ENCODE assay signal across 11 cellular contexts in genomic region chr11:44893250-44894216, GRCh38. TPM values are rescaled to one million over a fixed set of nuclear protein-coding genes. Genes with fewer than 3 reads are reported as not detected.
DNase-seq lines count a peak whose midpoint lies in the region; ATAC-seq and TF ChIP-seq lines count a peak whose summit lies in the region.
"Had no signal": no experiment of that assay in that cellular context is flagged by ENCODE, and none has a peak within 500 bp of the region (broad histone marks: within the 10 kb centered on the region; RNA-seq: fewer than 3 reads in every experiment).

No MANE protein-coding gene starts in this region.

- H3K9ac ChIP-seq in SK-N-SH, result no peak overlapping the region

- TF ChIP-seq CTCF in SK-N-SH (IDR thresholded peaks at IDR 0.05), result no peak
- TF ChIP-seq CTCF in cardiac muscle cell (IDR thresholded peaks at IDR 0.05; ENCODE audit: low read depth, low read length), result no peak
- TF ChIP-seq CTCF in ovary (IDR thresholded peaks at IDR 0.05), result no peak

- H3K9me2 ChIP-seq in SK-N-SH, result no peaks in the 10 kb centered on the region

- no peak for TF ChIP-seq POLR2A in ovary (IDR thresholded peaks at IDR 0.05)

- H3K36me3 Mint-ChIP-seq in activated CD8-positive, alpha-beta T cell treated with anti-CD3 and anti-CD28 coated beads, Interleukin-2, amount 10 ng/mL, durations not matched to agents 7 days and 5 days (ENCODE audit: low read depth), result no peaks in the 10 kb centered on the region

- intact Hi-C loops in ovary (cut with DNase I), result loop anchor here in 2 of 4 donors (5.0 kb wide), 1 partner anchor 166 kb away; the partner anchor contains the start of gene TSPAN18 (in 2 of the 2)

- no peak overlapping the region for H2AFZ ChIP-seq in SK-N-SH (ENCODE audit: low read depth)

- H3K27me3 ChIP-seq in SK-N-SH (ENCODE audit: insufficient read depth), result no peaks in the 10 kb centered on the region; the same call in 1 of the 2 replicates
- no peaks in the 10 kb centered on the region for H3K27me3 ChIP-seq in cardiac muscle cell
- no peaks in the 10 kb centered on the region for H3K27me3 ChIP-seq in ovary

- H3K27ac Mint-ChIP-seq in activated CD8-positive, alpha-beta T cell treated with anti-CD3 and anti-CD28 coated beads, Interleukin-2, amount 10 ng/mL, durations not matched to agents 7 days and 5 days, result no peak overlapping the region
- H3K27ac Mint-ChIP-seq: naive thymus-derived CD8-positive, alpha-beta T cell; T-helper 2 cell treated with Interferon-gamma antibody and Interleukin-4, amounts not matched to agents 5 μg/mL and 100 μg/mL, for 36 hours had no signal

- H4K20me1 ChIP-seq in SK-N-SH (ENCODE audit: insufficient read depth), result no peaks in the 10 kb centered on the region

- H3K9me3 Mint-ChIP-seq in activated CD8-positive, alpha-beta T cell treated with anti-CD3 and anti-CD28 coated beads, Interleukin-2, amount 10 ng/mL, durations not matched to agents 7 days and 5 days (ENCODE audit: insufficient read depth), result no peaks in the 10 kb centered on the region
- H3K9me3 Mint-ChIP-seq: activated T-cell treated with anti-CD3 and anti-CD28 coated beads, Interleukin-2, amount 50 U/mL, for 4 hours; T-helper 2 cell treated with Interferon-gamma antibody and Interleukin-4, amounts not matched to agents 5 μg/mL and 100 μg/mL, for 36 hours had no signal

- H3K27ac ChIP-seq in SK-N-SH (ENCODE audit: low read depth in 2 of 2, low read length in 1 of 2) (peak overlapping the region in 1 of 2 experiments; percentile 64; a peak in 2 of 4 replicates), cardiac muscle cell (peak overlapping the region; percentile 8), ovary (peak overlapping the region; percentile 54 to 58)

- no peaks in the 10 kb centered on the region for H3K79me2 ChIP-seq in SK-N-SH (ENCODE audit: insufficient read depth)

- H3K4me2 ChIP-seq in SK-N-SH, result no peak overlapping the region

- H3K36me3 ChIP-seq in SK-N-SH (replicated peaks in 1 of 2; ENCODE audit: control insufficient read depth in 1 of 2, insufficient read depth in 2 of 2, low read length in 1 of 2) (no peaks in the 10 kb centered on the region), cardiac muscle cell (no peaks in the 10 kb centered on the region), ovary (no peaks in the 10 kb centered on the region)

- CTCF ChIA-PET in SK-N-SH (lab: Yijun Ruan, JAX) (interaction anchor here (0.6 to 8.6 kb wide), 36 partner anchors 9 to 272 kb away, joined by 3 to 93 read pairs (median 6); partner anchors contain the start of gene TSPAN18), HEK293T (lab: Yijun Ruan, JAX) (interaction anchor here (0.7 to 2.1 kb wide), 4 partner anchors 8 to 312 kb away, joined by 3 to 8 read pairs (median 3); no protein-coding TSS in a partner anchor)
- CTCF ChIA-PET in activated CD8-positive, alpha-beta T cell treated with anti-CD3 and anti-CD28 coated beads, Interleukin-2, amount 10 ng/mL, durations not matched to agents 7 days and 5 days (lab: Charles Lee), result interaction anchor here (0.9 to 1.3 kb wide), 5 partner anchors 15 to 336 kb away, joined by 3 to 6 read pairs (median 4); no protein-coding TSS in a partner anchor

- no peak for ATAC-seq in activated CD8-positive, alpha-beta T cell treated with anti-CD3 and anti-CD28 coated beads, Interleukin-2, amount 10 ng/mL, durations not matched to agents 7 days and 5 days

- peak; percentile 86 for DNase-seq in DMS 273 (lab: John Stamatoyannopoulos, UW; ENCODE audit: unreplicated experiment)
- peak; percentile 84 for DNase-seq in SK-N-SH
- no peak for DNase-seq in cardiac muscle cell (ENCODE audit: low read depth in 1 of 2, low spot score in 1 of 2)
- DNase-seq in ovary, result peak; percentile 32 to 71 (median 47)
- DNase-seq in HEK293T (ENCODE audit: extremely low spot score), result no peak
- no peak for DNase-seq in activated CD8-positive, alpha-beta T cell treated with anti-CD3 and anti-CD28 coated beads, Interleukin-2, amount 10 ng/mL, durations not matched to agents 7 days and 5 days
- no peak for DNase-seq in NCI-H748 (lab: John Stamatoyannopoulos, UW; ENCODE audit: unreplicated experiment)
- no peak for DNase-seq in NCI-H128 (lab: John Stamatoyannopoulos, UW; ENCODE audit: unreplicated experiment)

- no peak overlapping the region for H3K4me3 Mint-ChIP-seq in activated CD8-positive, alpha-beta T cell treated with anti-CD3 and anti-CD28 coated beads, Interleukin-2, amount 10 ng/mL, durations not matched to agents 7 days and 5 days
- H3K4me3 Mint-ChIP-seq: activated T-cell treated with anti-CD3 and anti-CD28 coated beads, Interleukin-2, amount 50 U/mL, for 4 hours; naive thymus-derived CD8-positive, alpha-beta T cell; T-helper 2 cell treated with Interferon-gamma antibody and Interleukin-4, amounts not matched to agents 5 μg/mL and 100 μg/mL, for 36 hours had no signal

- H3K4me3 ChIP-seq in SK-N-SH (ENCODE audit: low read depth in 2 of 2, low read length in 1 of 2) (peak overlapping the region in 1 of 2 experiments; percentile 46; a peak in 1 of 4 replicates), cardiac muscle cell (no peak overlapping the region), ovary (no peak overlapping the region)

- no peak; the same call in 1 of the 2 replicates for TF ChIP-seq RAD21 in SK-N-SH (IDR thresholded peaks at IDR 0.05; ENCODE audit: low read length)

- no peaks in the 10 kb centered on the region for H3K9me3 ChIP-seq in SK-N-SH
- H3K9me3 ChIP-seq in cardiac muscle cell (ENCODE audit: low read depth), result no peaks in the 10 kb centered on the region
- no peaks in the 10 kb centered on the region for H3K9me3 ChIP-seq in ovary

- no peaks in the 10 kb centered on the region for H3K4me1 Mint-ChIP-seq in activated CD8-positive, alpha-beta T cell treated with anti-CD3 and anti-CD28 coated beads, Interleukin-2, amount 10 ng/mL, durations not matched to agents 7 days and 5 days (ENCODE audit: low read depth)
- H3K4me1 Mint-ChIP-seq: naive thymus-derived CD8-positive, alpha-beta T cell had no signal

- WGBS in SK-N-SH (ENCODE audit: low lambda C conversion rate), result 83% methylated on average over 15 of the region's 20 CpGs
- WGBS in ovary, 3 donors, result 41 to 55% (median 48%) methylated on average over 20 of the region's 20 CpGs

- peaks cover 3% of the 10 kb centered on the region for H3K27me3 Mint-ChIP-seq in activated CD8-positive, alpha-beta T cell treated with anti-CD3 and anti-CD28 coated beads, Interleukin-2, amount 10 ng/mL, durations not matched to agents 7 days and 5 days (ENCODE audit: low read depth)

- H3F3A ChIP-seq in SK-N-SH (replicated peaks; ENCODE audit: insufficient read depth), result no peaks in the 10 kb centered on the region

- POLR2A ChIA-PET in SK-N-SH (lab: Yijun Ruan, JAX) (interaction anchor here (0.8 to 1.0 kb wide), 4 partner anchors 127 to 200 kb away, joined by 3 to 5 read pairs (median 3); no protein-coding TSS in a partner anchor), HEK293T (lab: Yijun Ruan, JAX) (no interaction called here)
- POLR2A ChIA-PET in activated CD8-positive, alpha-beta T cell treated with anti-CD3 and anti-CD28 coated beads, Interleukin-2, amount 10 ng/mL, durations not matched to agents 7 days and 5 days (lab: Charles Lee), result no interaction called here

- H3K4me1 ChIP-seq in SK-N-SH (ENCODE audit: control insufficient read depth in 1 of 2, insufficient read depth in 2 of 2, low read depth in 1 of 2, low read length in 1 of 2) (peaks cover 0 to 35% of the 10 kb centered on the region in 2 experiments; a peak in 1 of 4 replicates), cardiac muscle cell (ENCODE audit: low read depth) (no peaks in the 10 kb centered on the region), ovary (ENCODE audit: insufficient read depth) (peaks cover 9% of the 10 kb centered on the region)

- TF ChIP-seq EP300 in SK-N-SH (IDR thresholded peaks at IDR 0.05; ENCODE audit: borderline replicate concordance in 1 of 2, low read depth in 1 of 2, low read length in 1 of 2), result peak in 1 of 2 experiments; percentile 50; a peak in 1 of 4 replicates
- no peak for TF ChIP-seq EP300 in ovary (IDR thresholded peaks at IDR 0.05)

TF ChIP-seq in SK-N-SH, 30 proteins besides CTCF, POLR2A, EP300 and RAD21 (continues in another document):
- TF ChIP-seq JUND (IDR thresholded peaks at IDR 0.05) (no peak), YY1 (IDR thresholded peaks at IDR 0.05; ENCODE audit: low read depth) (no peak), RCOR1 (IDR thresholded peaks at IDR 0.05; ENCODE audit: low read length) (peak; percentile 30; the same call in 1 of the 2 replicates), TEAD4 (IDR thresholded peaks at IDR 0.05; ENCODE audit: borderline replicate concordance, insufficient read depth) (no peak), POLR2AphosphoS5 (IDR thresholded peaks at IDR 0.05; ENCODE audit: low read depth, low read length) (no peak), CHD2 (IDR thresholded peaks at IDR 0.05; ENCODE audit: low read length, partially characterized antibody) (peak; percentile 50), GATA2 (CRISPR knock-in tag; IDR thresholded peaks at IDR 0.05) (peak; percentile 33; the same call in 1 of the 2 replicates), NRF1 (IDR thresholded peaks at IDR 0.05; ENCODE audit: low read depth, low read length) (no peak), MXI1 (IDR thresholded peaks at IDR 0.05; ENCODE audit: low read depth, low read length) (peak; percentile 81)

TF ChIP-seq in HEK293T, 16 proteins besides CTCF, POLR2A, EP300 and RAD21:
- no peak for TF ChIP-seq ELF4 (IDR thresholded peaks at IDR 0.05)
- TF ChIP-seq NFRKB (IDR thresholded peaks at IDR 0.05), result no peak
- TF ChIP-seq HDGF (IDR thresholded peaks at IDR 0.05; ENCODE audit: borderline replicate concordance), result no peak

RNA-seq across cellular contexts. Expression of gene TP53I11, which starts 57.1 kb away (rescaled TPM):
- polyA plus RNA-seq in SK-N-SH (2012; rRNA removed) (6.0 and 6.6 TPM in 2 replicates), cardiac muscle cell (112 and 132 TPM in 2 replicates), ovary (10 to 100 TPM; 20.3 to 26.6 TPM)
- 3.0 and 4.5 TPM in 2 replicates for polyA plus RNA-seq in SK-N-SH (2012; cell fraction: cytosol; rRNA removed)
- polyA plus RNA-seq in SK-N-SH (2012; cell fraction: nucleus; rRNA removed), result 8.3 and 15.2 TPM in 2 replicates
- total RNA-seq in cardiac muscle cell (138 and 155 TPM in 2 replicates), ovary (10 to 100 TPM in 6 of 7 donors, 1 to 10 TPM in 1; 9.2 to 51.9 (median 21.8) TPM)
- total RNA-seq in activated CD8-positive, alpha-beta T cell treated with anti-CD3 and anti-CD28 coated beads, Interleukin-2, amount 10 ng/mL, durations not matched to agents 7 days and 5 days, result 1 to 10 TPM; 1.4 to 2.5 TPM

Comparison
In these comparisons a context has a peak if more than half of its experiments do, and no peak if none do; other contexts are left out.
1. DNase-seq: peak in DMS 273 (single experiment), SK-N-SH (single experiment) and ovary (5 of 5); none in cardiac muscle cell (0 of 2), HEK293T (single experiment), activated CD8-positive, alpha-beta T cell treated with anti-CD3 and anti-CD28 coated beads, Interleukin-2, amount 10 ng/mL, durations not matched to agents 7 days and 5 days (single experiment), NCI-H748 (single experiment) and NCI-H128 (single experiment).